In the genomic region with DNA sequence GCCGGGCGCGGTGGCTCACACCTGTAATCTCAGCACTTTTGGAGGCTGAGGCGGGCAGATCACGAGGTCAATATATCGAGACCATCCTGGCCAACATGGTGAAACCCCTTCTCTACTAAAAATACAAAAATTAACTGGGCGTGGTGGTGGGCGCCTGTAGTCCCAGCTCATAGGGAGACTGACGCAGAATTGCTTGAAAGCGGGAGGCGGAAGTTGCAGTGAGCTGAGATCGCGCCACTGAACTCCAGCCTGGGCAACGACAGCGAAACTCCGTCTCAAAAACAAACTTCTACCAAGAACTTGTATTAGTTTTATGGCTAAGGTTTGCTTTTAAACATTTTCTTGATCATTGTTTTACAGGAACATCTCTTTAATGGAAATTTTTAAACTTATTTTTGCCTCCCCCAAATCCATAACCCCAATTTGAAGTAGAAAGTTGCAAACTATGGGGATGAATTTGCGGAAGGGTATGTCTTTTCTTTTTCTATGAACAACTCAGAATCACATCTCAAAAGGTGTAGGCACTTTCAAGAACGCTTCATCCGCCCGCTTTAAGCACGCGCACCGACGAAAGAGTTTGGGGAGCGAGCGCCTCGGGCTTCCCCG, we compare ENCODE assay signal across 7 cellular contexts. TPM values are rescaled to one million over a fixed set of nuclear protein-coding genes. Genes with fewer than 3 reads are reported as not detected.
DNase-seq lines count a peak whose midpoint lies in the region; ATAC-seq and TF ChIP-seq lines count a peak whose summit lies in the region.

No MANE protein-coding gene starts in this region.

- H3K27me3 ChIP-seq in HUES6 (ENCODE audit: control insufficient read depth, insufficient read depth, low read length): peaks cover 4% of the 10 kb centered on the region; the same call in 1 of the 2 replicates
- H3K27me3 ChIP-seq in stomach: no peaks in the 10 kb centered on the region

- 62 to 70% (median 66%) methylated on average over 27 to 28 of the region's 28 CpGs for WGBS in stomach, 5 donors

- TF ChIP-seq POLR2A in stomach (IDR thresholded peaks at IDR 0.05): no peak

- H3K9me3 Mint-ChIP-seq in activated naive CD8-positive, alpha-beta T cell (ENCODE audit: low read depth): no peaks in the 10 kb centered on the region

- H3K36me3 Mint-ChIP-seq in activated naive CD8-positive, alpha-beta T cell: peaks cover 2% of the 10 kb centered on the region

- H3K36me3 ChIP-seq in HUES6 (ENCODE audit: control insufficient read depth, insufficient read depth, low read length): no peaks in the 10 kb centered on the region
- H3K36me3 ChIP-seq in stomach: no peaks in the 10 kb centered on the region

- no peak for TF ChIP-seq EP300 in stomach (IDR thresholded peaks at IDR 0.05)

- peak overlapping the region; percentile 41 for H3K4me3 ChIP-seq in HUES6 (ENCODE audit: low read depth, low read length)
- H3K4me3 ChIP-seq in iPS-18c (ENCODE audit: insufficient read depth, low read depth, low read length): peak overlapping the region; percentile 55
- H3K4me3 ChIP-seq in stomach: peak overlapping the region; percentile 43 to 50 (median 46)

- peaks cover 19% of the 10 kb centered on the region for H3K4me1 Mint-ChIP-seq in activated naive CD8-positive, alpha-beta T cell (ENCODE audit: low read depth)

- H3K4me3 Mint-ChIP-seq in activated naive CD8-positive, alpha-beta T cell: peak overlapping the region; percentile 71

- H3K27ac ChIP-seq in HUES6 (ENCODE audit: low read depth, low read length) (peak overlapping the region; percentile 89), stomach (peak overlapping the region; percentile 91 to 99 (median 96))

- no peak for TF ChIP-seq CTCF in stomach (IDR thresholded peaks at IDR 0.05)

- no peak for DNase-seq in stomach
- no peak for DNase-seq in HPDE6-E6E7 (ENCODE audit: extremely low spot score)
- DNase-seq in NCI-H1092 (lab: John Stamatoyannopoulos, UW): no peak

- H3K4me1 ChIP-seq in HUES6 (ENCODE audit: control insufficient read depth, insufficient read depth, low read length): peaks cover 34% of the 10 kb centered on the region
- peaks cover 16 to 37% (median 36%) of the 10 kb centered on the region in 4 donors for H3K4me1 ChIP-seq in stomach

- peak overlapping the region; percentile 94 for H3K27ac Mint-ChIP-seq in activated naive CD8-positive, alpha-beta T cell

- no peaks in the 10 kb centered on the region for H3K27me3 Mint-ChIP-seq in activated naive CD8-positive, alpha-beta T cell

- ATAC-seq in HG03565 (IDR thresholded peaks at IDR 0.05; ENCODE audit: unreplicated experiment): no peak

- peak overlapping the region; percentile 85 for H3K9ac ChIP-seq in HUES6 (ENCODE audit: low read length)

- intact Hi-C loops in stomach (cut with DNase I; ENCODE audit: low total_unique reads): no loop called here

- H3K9me3 ChIP-seq in HUES6 (ENCODE audit: control insufficient read depth, insufficient read depth, low read depth, low read length): no peaks in the 10 kb centered on the region
- no peaks in the 10 kb centered on the region for H3K9me3 ChIP-seq in iPS-18c (ENCODE audit: control insufficient read depth, insufficient read depth, low read length)
- H3K9me3 ChIP-seq in stomach: no peaks in the 10 kb centered on the region

RNA-seq across cellular contexts. Expression of gene PTMA, which starts 46.8 kb away (rescaled TPM):
- 1,000 to 10,000 TPM in 1 of 5 donors, 100 to 1,000 TPM in 4; 244 to 1,175 (median 701) TPM for total RNA-seq in stomach
- polyA plus RNA-seq in stomach: 1,000 to 10,000 TPM; 1,451 to 2,006 (median 1,527) TPM
